ENCODE assay signal across 1 cellular context in the genomic region with DNA sequence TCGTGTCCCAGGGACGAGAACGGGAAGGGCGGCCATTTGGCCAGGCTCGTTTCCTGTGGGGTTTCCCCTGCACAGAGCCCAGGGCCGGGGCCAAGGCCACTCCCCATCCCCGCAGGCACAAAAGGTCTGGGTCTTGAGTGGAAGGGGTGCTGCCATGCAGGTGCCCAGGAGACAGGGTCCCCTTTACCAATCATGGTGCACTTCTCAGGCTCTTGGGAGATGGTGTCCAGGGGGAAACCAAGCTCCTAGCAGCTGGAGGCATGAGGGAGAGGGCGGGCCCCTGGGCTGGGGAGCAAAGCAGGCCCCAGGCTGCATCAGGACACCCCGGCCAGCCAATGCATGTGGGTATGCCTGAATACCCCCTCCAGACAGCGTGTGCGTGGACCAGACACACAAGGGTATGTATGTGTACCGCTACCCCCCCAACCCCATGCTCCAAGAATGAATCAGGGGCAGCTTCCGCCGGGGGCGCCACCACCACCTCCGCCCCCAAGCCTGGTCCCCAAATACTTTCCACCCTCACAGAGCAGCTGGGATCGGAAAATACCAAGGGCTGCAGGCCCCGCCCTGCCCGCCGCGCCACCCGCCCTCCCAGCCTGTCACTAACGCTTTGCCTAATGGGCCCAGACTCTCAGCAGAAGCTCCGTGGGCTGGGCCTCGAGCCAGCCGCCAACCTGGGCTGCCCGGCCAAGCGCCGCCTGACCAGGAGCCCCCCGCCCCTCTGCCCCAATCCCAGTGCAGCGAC.
TF ChIP-seq lines count a peak whose summit lies in the region.

No MANE protein-coding gene starts in this region.

TF ChIP-seq in K562, 482 proteins besides CTCF, POLR2A, EP300 and RAD21 (continued from another document and continues in another):
- TF ChIP-seq, protein P1, sequence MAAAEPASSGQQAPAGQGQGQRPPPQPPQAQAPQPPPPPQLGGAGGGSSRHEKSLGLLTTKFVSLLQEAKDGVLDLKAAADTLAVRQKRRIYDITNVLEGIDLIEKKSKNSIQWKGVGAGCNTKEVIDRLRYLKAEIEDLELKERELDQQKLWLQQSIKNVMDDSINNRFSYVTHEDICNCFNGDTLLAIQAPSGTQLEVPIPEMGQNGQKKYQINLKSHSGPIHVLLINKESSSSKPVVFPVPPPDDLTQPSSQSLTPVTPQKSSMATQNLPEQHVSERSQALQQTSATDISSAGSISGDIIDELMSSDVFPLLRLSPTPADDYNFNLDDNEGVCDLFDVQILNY (CRISPR knock-in tag; IDR thresholded peaks at IDR 0.05): no peak
- TF ChIP-seq, protein P2, sequence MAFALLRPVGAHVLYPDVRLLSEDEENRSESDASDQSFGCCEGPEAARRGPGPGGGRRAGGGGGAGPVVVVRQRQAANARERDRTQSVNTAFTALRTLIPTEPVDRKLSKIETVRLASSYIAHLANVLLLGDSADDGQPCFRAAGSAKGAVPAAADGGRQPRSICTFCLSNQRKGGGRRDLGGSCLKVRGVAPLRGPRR (CRISPR knock-in tag; IDR thresholded peaks at IDR 0.05): no peak
- TF ChIP-seq SAP30 (IDR thresholded peaks at IDR 0.05; ENCODE audit: borderline replicate concordance, insufficient read depth, low read depth, low read length, poor library complexity, severe bottlenecking) (no peak), ZNF217 (CRISPR knock-in tag; IDR thresholded peaks at IDR 0.05) (no peak), ZFP36 (IDR thresholded peaks at IDR 0.05; ENCODE audit: low read depth, low read length, partially characterized antibody) (no peak), ZNF561 (CRISPR knock-in tag; conservative IDR thresholded peaks at IDR 0.05) (no peak), ZNF146 (CRISPR knock-in tag; IDR thresholded peaks at IDR 0.05; ENCODE audit: unreplicated experiment) (no peak), ZNF165 (CRISPR knock-in tag; IDR thresholded peaks at IDR 0.05; ENCODE audit: borderline replicate concordance) (no peak), NR1H2 (CRISPR knock-in tag; IDR thresholded peaks at IDR 0.05) (no peak), BHLHE40 (IDR thresholded peaks at IDR 0.05; ENCODE audit: low read length) (no peak), IFI16 (CRISPR knock-in tag; IDR thresholded peaks at IDR 0.05) (no peak), BRD9 (IDR thresholded peaks at IDR 0.05; ENCODE audit: low read depth, partially characterized antibody) (peak; percentile 80), ZNF764 (CRISPR knock-in tag; IDR thresholded peaks at IDR 0.05; ENCODE audit: low read depth) (no peak), ZNF76 (CRISPR knock-in tag; IDR thresholded peaks at IDR 0.05; ENCODE audit: borderline replicate concordance) (peak; percentile 28; the same call in 1 of the 2 replicates), ZFP1 (CRISPR knock-in tag; IDR thresholded peaks at IDR 0.05) (0 out of 2 replicates have a peak, but pooled peaks have one; percentile 15), HEY1 (CRISPR knock-in tag; IDR thresholded peaks at IDR 0.05; ENCODE audit: borderline replicate concordance) (no peak), POU5F1 (IDR thresholded peaks at IDR 0.05; ENCODE audit: borderline replicate concordance, low read depth, low read length, partially characterized antibody) (no peak)
- TF ChIP-seq, protein P3, sequence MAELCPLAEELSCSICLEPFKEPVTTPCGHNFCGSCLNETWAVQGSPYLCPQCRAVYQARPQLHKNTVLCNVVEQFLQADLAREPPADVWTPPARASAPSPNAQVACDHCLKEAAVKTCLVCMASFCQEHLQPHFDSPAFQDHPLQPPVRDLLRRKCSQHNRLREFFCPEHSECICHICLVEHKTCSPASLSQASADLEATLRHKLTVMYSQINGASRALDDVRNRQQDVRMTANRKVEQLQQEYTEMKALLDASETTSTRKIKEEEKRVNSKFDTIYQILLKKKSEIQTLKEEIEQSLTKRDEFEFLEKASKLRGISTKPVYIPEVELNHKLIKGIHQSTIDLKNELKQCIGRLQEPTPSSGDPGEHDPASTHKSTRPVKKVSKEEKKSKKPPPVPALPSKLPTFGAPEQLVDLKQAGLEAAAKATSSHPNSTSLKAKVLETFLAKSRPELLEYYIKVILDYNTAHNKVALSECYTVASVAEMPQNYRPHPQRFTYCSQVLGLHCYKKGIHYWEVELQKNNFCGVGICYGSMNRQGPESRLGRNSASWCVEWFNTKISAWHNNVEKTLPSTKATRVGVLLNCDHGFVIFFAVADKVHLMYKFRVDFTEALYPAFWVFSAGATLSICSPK (IDR thresholded peaks at IDR 0.05; ENCODE audit: borderline replicate concordance): 0 out of 2 replicates have a peak, but pooled peaks have one; percentile 49
- TF ChIP-seq, protein P4, sequence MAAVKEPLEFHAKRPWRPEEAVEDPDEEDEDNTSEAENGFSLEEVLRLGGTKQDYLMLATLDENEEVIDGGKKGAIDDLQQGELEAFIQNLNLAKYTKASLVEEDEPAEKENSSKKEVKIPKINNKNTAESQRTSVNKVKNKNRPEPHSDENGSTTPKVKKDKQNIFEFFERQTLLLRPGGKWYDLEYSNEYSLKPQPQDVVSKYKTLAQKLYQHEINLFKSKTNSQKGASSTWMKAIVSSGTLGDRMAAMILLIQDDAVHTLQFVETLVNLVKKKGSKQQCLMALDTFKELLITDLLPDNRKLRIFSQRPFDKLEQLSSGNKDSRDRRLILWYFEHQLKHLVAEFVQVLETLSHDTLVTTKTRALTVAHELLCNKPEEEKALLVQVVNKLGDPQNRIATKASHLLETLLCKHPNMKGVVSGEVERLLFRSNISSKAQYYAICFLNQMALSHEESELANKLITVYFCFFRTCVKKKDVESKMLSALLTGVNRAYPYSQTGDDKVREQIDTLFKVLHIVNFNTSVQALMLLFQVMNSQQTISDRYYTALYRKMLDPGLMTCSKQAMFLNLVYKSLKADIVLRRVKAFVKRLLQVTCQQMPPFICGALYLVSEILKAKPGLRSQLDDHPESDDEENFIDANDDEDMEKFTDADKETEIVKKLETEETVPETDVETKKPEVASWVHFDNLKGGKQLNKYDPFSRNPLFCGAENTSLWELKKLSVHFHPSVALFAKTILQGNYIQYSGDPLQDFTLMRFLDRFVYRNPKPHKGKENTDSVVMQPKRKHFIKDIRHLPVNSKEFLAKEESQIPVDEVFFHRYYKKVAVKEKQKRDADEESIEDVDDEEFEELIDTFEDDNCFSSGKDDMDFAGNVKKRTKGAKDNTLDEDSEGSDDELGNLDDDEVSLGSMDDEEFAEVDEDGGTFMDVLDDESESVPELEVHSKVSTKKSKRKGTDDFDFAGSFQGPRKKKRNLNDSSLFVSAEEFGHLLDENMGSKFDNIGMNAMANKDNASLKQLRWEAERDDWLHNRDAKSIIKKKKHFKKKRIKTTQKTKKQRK (IDR thresholded peaks at IDR 0.05; ENCODE audit: borderline replicate concordance, low read depth, low read length): no peak
- TF ChIP-seq, protein P5, sequence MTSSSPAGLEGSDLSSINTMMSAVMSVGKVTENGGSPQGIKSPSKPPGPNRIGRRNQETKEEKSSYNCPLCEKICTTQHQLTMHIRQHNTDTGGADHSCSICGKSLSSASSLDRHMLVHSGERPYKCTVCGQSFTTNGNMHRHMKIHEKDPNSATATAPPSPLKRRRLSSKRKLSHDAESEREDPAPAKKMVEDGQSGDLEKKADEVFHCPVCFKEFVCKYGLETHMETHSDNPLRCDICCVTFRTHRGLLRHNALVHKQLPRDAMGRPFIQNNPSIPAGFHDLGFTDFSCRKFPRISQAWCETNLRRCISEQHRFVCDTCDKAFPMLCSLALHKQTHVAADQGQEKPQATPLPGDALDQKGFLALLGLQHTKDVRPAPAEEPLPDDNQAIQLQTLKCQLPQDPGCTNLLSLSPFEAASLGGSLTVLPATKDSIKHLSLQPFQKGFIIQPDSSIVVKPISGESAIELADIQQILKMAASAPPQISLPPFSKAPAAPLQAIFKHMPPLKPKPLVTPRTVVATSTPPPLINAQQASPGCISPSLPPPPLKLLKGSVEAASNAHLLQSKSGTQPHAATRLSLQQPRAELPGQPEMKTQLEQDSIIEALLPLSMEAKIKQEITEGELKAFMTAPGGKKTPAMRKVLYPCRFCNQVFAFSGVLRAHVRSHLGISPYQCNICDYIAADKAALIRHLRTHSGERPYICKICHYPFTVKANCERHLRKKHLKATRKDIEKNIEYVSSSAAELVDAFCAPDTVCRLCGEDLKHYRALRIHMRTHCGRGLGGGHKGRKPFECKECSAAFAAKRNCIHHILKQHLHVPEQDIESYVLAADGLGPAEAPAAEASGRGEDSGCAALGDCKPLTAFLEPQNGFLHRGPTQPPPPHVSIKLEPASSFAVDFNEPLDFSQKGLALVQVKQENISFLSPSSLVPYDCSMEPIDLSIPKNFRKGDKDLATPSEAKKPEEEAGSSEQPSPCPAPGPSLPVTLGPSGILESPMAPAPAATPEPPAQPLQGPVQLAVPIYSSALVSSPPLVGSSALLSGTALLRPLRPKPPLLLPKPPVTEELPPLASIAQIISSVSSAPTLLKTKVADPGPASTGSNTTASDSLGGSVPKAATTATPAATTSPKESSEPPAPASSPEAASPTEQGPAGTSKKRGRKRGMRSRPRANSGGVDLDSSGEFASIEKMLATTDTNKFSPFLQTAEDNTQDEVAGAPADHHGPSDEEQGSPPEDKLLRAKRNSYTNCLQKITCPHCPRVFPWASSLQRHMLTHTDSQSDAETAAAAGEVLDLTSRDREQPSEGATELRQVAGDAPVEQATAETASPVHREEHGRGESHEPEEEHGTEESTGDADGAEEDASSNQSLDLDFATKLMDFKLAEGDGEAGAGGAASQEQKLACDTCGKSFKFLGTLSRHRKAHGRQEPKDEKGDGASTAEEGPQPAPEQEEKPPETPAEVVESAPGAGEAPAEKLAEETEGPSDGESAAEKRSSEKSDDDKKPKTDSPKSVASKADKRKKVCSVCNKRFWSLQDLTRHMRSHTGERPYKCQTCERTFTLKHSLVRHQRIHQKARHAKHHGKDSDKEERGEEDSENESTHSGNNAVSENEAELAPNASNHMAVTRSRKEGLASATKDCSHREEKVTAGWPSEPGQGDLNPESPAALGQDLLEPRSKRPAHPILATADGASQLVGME (CRISPR knock-in tag; IDR thresholded peaks at IDR 0.05): 0 out of 2 replicates have a peak, but pooled peaks have one; percentile 14
- TF ChIP-seq, protein P6, sequence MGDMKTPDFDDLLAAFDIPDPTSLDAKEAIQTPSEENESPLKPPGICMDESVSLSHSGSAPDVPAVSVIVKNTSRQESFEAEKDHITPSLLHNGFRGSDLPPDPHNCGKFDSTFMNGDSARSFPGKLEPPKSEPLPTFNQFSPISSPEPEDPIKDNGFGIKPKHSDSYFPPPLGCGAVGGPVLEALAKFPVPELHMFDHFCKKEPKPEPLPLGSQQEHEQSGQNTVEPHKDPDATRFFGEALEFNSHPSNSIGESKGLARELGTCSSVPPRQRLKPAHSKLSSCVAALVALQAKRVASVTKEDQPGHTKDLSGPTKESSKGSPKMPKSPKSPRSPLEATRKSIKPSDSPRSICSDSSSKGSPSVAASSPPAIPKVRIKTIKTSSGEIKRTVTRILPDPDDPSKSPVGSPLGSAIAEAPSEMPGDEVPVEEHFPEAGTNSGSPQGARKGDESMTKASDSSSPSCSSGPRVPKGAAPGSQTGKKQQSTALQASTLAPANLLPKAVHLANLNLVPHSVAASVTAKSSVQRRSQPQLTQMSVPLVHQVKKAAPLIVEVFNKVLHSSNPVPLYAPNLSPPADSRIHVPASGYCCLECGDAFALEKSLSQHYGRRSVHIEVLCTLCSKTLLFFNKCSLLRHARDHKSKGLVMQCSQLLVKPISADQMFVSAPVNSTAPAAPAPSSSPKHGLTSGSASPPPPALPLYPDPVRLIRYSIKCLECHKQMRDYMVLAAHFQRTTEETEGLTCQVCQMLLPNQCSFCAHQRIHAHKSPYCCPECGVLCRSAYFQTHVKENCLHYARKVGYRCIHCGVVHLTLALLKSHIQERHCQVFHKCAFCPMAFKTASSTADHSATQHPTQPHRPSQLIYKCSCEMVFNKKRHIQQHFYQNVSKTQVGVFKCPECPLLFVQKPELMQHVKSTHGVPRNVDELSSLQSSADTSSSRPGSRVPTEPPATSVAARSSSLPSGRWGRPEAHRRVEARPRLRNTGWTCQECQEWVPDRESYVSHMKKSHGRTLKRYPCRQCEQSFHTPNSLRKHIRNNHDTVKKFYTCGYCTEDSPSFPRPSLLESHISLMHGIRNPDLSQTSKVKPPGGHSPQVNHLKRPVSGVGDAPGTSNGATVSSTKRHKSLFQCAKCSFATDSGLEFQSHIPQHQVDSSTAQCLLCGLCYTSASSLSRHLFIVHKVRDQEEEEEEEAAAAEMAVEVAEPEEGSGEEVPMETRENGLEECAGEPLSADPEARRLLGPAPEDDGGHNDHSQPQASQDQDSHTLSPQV (IDR thresholded peaks at IDR 0.05): peak; percentile 52; the same call in 1 of the 2 replicates
- TF ChIP-seq, protein P7, sequence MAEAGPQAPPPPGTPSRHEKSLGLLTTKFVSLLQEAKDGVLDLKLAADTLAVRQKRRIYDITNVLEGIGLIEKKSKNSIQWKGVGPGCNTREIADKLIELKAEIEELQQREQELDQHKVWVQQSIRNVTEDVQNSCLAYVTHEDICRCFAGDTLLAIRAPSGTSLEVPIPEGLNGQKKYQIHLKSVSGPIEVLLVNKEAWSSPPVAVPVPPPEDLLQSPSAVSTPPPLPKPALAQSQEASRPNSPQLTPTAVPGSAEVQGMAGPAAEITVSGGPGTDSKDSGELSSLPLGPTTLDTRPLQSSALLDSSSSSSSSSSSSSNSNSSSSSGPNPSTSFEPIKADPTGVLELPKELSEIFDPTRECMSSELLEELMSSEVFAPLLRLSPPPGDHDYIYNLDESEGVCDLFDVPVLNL (CRISPR knock-in tag; IDR thresholded peaks at IDR 0.05; ENCODE audit: low read depth): no peak
- TF ChIP-seq, protein P8, sequence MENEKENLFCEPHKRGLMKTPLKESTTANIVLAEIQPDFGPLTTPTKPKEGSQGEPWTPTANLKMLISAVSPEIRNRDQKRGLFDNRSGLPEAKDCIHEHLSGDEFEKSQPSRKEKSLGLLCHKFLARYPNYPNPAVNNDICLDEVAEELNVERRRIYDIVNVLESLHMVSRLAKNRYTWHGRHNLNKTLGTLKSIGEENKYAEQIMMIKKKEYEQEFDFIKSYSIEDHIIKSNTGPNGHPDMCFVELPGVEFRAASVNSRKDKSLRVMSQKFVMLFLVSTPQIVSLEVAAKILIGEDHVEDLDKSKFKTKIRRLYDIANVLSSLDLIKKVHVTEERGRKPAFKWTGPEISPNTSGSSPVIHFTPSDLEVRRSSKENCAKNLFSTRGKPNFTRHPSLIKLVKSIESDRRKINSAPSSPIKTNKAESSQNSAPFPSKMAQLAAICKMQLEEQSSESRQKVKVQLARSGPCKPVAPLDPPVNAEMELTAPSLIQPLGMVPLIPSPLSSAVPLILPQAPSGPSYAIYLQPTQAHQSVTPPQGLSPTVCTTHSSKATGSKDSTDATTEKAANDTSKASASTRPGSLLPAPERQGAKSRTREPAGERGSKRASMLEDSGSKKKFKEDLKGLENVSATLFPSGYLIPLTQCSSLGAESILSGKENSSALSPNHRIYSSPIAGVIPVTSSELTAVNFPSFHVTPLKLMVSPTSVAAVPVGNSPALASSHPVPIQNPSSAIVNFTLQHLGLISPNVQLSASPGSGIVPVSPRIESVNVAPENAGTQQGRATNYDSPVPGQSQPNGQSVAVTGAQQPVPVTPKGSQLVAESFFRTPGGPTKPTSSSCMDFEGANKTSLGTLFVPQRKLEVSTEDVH (IDR thresholded peaks at IDR 0.05; ENCODE audit: low read depth, partially characterized antibody): no peak
- TF ChIP-seq, protein P9, sequence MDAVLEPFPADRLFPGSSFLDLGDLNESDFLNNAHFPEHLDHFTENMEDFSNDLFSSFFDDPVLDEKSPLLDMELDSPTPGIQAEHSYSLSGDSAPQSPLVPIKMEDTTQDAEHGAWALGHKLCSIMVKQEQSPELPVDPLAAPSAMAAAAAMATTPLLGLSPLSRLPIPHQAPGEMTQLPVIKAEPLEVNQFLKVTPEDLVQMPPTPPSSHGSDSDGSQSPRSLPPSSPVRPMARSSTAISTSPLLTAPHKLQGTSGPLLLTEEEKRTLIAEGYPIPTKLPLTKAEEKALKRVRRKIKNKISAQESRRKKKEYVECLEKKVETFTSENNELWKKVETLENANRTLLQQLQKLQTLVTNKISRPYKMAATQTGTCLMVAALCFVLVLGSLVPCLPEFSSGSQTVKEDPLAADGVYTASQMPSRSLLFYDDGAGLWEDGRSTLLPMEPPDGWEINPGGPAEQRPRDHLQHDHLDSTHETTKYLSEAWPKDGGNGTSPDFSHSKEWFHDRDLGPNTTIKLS (IDR thresholded peaks at IDR 0.05; ENCODE audit: borderline replicate concordance, low read depth): no peak; the same call in 1 of the 2 replicates
